ENCODE assay signal across 7 cellular contexts in the genomic region with DNA sequence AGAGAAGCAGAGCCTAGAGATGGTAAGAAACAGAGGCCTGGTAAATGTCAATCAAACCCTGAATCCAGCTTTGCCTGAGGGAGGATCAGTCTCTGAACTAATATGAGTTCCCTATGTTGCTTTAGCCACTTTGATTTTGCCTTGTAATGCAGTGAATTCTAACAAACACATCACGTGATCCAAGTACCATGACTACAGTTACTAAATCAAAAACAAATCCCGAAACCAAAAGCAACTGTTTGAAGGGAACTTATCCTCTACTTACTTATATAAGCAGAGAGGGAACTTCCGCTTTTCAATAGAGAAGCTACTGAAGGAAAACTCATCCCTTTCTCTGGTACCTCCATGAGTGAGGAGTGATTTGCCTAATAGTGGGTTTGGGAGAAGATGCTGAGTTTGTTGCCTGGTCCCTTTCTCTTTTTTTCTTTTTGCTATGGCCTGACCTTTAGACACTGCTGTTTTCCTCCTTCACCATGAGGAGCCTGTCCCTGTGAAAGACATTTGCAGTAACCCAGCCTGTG. TPM values are rescaled to one million over a fixed set of nuclear protein-coding genes. Genes with fewer than 3 reads are reported as not detected.
DNase-seq lines count a peak whose midpoint lies in the region; ATAC-seq and TF ChIP-seq lines count a peak whose summit lies in the region.

No MANE protein-coding gene starts in this region.

- ATAC-seq in GM18511 (IDR thresholded peaks at IDR 0.05; ENCODE audit: unreplicated experiment) (peak; percentile 78), HG02852 (IDR thresholded peaks at IDR 0.05; ENCODE audit: unreplicated experiment) (peak; percentile 75), GM19324 (IDR thresholded peaks at IDR 0.05; ENCODE audit: low FRiP score, unreplicated experiment) (no peak)

- TF ChIP-seq CTCF in fibroblast of the aortic adventitia (IDR thresholded peaks at IDR 0.05; ENCODE audit: insufficient read depth, low read length) (no peak), sigmoid colon (IDR thresholded peaks at IDR 0.05) (no peak)

- 13 to 19% methylated on average over 3 of the region's 3 CpGs for WGBS in sigmoid colon, 2 donors

- H3K4me1 ChIP-seq in sigmoid colon, result peaks cover 0 to 11% (median 5%) of the 10 kb centered on the region in 4 donors

- no peaks in the 10 kb centered on the region for H3K27me3 ChIP-seq in sigmoid colon

- TF ChIP-seq EP300 in sigmoid colon (IDR thresholded peaks at IDR 0.05), result no peak

- DNase-seq in SKM-1 (lab: John Stamatoyannopoulos, UW; ENCODE audit: unreplicated experiment) (peak; percentile 47), fibroblast of the aortic adventitia (ENCODE audit: low read depth) (peak; percentile 74), sigmoid colon (no peak)
- DNase-seq in activated CD8-positive, alpha-beta memory T cell treated with anti-CD3 and anti-CD28 coated beads, Interleukin-2, amount 50 U/mL, for 48 hours, result no peak

- peak overlapping the region; percentile 46 to 58 (median 52) for H3K27ac ChIP-seq in sigmoid colon

- H3K9me3 ChIP-seq in sigmoid colon, result no peaks in the 10 kb centered on the region

- intact Hi-C loops in sigmoid colon (cut with DNase I), result no loop called here

- H3K4me3 ChIP-seq in fibroblast of the aortic adventitia (ENCODE audit: low read depth, low read length) (no peak overlapping the region), sigmoid colon (no peak overlapping the region)

- no peak for TF ChIP-seq POLR2A in sigmoid colon (IDR thresholded peaks at IDR 0.05)

- no peaks in the 10 kb centered on the region for H3K36me3 ChIP-seq in sigmoid colon

RNA-seq across cellular contexts. Expression of a gene that starts 7.7 kb away (rescaled TPM):
- 6.1 and 11.9 TPM in 2 replicates for total RNA-seq in fibroblast of the aortic adventitia (ENCODE audit: low replicate concordance)
- 10 to 100 TPM; 19.4 to 30.3 (median 22.5) TPM for total RNA-seq in sigmoid colon
- 10 to 100 TPM; 16.1 to 24.5 (median 18.6) TPM for polyA plus RNA-seq in sigmoid colon

RNA-seq across cellular contexts. Expression of a gene that starts 23.1 kb away (rescaled TPM):
- total RNA-seq in fibroblast of the aortic adventitia (ENCODE audit: low replicate concordance), result 46.3 and 80.4 TPM in 2 replicates
- total RNA-seq in sigmoid colon, result 10 to 100 TPM; 34.6 to 38.6 (median 35.6) TPM
- polyA plus RNA-seq in sigmoid colon, result 1 to 10 TPM in 2 of 3 donors, under 1 TPM in 1; 0.92 to 8.7 (median 6.6) TPM

Comparison
In these comparisons a context has a peak if more than half of its experiments do, and no peak if none do; other contexts are left out.
1. DNase-seq: peak in SKM-1 (single experiment) and fibroblast of the aortic adventitia (single experiment); none in sigmoid colon (single experiment) and activated CD8-positive, alpha-beta memory T cell treated with anti-CD3 and anti-CD28 coated beads, Interleukin-2, amount 50 U/mL, for 48 hours (single experiment).